8 cellular contexts compared by ENCODE assay signal in the genomic region with DNA sequence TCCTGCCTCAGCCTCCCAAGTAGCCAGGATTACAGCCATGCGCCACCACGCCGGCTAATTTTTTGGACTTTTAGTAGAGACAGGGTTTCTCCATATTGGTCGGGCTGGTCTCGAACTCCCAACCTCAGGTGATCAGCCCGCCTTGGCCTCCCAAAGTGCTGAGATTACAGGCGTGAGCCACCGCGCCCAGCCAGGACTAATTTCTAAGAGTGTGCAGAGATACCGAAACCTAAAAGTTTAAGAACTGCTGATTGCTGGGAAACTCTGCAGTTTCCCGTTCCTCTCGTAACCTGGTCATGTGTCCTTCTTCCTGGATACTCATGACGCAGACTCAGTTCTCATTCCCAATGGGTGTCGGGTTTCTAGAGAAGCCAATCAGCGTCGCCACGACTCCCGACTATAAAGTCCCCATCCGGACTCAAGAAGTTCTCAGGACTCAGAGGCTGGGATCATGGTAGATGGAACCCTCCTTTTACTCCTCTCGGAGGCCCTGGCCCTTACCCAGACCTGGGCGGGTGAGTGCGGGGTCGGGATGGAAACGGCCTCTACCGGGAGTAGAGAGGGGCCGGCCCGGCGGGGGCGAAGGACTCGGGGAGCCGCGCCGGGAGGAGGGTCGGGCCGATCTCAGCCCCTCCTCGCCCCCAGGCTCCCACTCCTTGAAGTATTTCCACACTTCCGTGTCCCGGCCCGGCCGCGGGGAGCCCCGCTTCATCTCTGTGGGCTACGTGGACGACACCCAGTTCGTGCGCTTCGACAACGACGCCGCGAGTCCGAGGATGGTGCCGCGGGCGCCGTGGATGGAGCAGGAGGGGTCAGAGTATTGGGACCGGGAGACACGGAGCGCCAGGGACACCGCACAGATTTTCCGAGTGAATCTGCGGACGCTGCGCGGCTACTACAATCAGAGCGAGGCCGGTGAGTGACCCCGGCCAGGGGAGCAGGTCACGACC. TPM values are rescaled to one million over a fixed set of nuclear protein-coding genes. Genes with fewer than 3 reads are reported as not detected.
A peak's percentile ranks its signal among the peaks of the same experiment; 100 is the strongest.
DNase-seq lines count a peak whose midpoint lies in the region; ATAC-seq and TF ChIP-seq lines count a peak whose summit lies in the region.

Gene HLA-E, plus strand, starts transcription at position 429 of the 950 bp plus-strand sequence. Its CDS starts 23 bp downstream, at position 452.

- intact Hi-C loops in T-helper 1 cell treated with Interleukin-12 subunit alpha and Interleukin-12 subunit beta and Interleukin-4 antibody, amounts not matched to agents 30 ng/mL and 1 ng/mL, for 36 hours (cut with micrococcal nuclease), result loop anchor here (1.0 to 10.0 kb wide), 12 partner anchors 20 to 715 kb away; partner anchors contain the start of genes ABCF1, C6orf136, GNL1 and GTF2H4
- intact Hi-C loops in left ventricle myocardium inferior (cut with micrococcal nuclease), result no loop called here

- peak; percentile 80 for ATAC-seq in HG02623 (IDR thresholded peaks at IDR 0.05; ENCODE audit: unreplicated experiment)

- peaks cover 50% of the 10 kb centered on the region for H3K4me1 ChIP-seq in left ventricle myocardium inferior

- H3K27ac ChIP-seq in left ventricle myocardium inferior (replicated peaks), result peak within 1 kb of the TSS; percentile 99

- peak; percentile 96 for TF ChIP-seq POLR2A in GM10847 (IDR thresholded peaks at IDR 0.05; ENCODE audit: extremely low read depth, insufficient read length)

- peak within 1 kb of the TSS; percentile 97 for H3K27ac Mint-ChIP-seq in progenitor cell of endocrine pancreas

- no peaks in the 10 kb centered on the region for H3K9me3 ChIP-seq in left ventricle myocardium inferior (replicated peaks)

- peaks cover 40% of the 10 kb centered on the region for H3K36me3 ChIP-seq in left ventricle myocardium inferior

- peaks cover 8% of the 10 kb centered on the region for H3K36me3 Mint-ChIP-seq in progenitor cell of endocrine pancreas (ENCODE audit: insufficient read depth)

- H3K9me3 Mint-ChIP-seq in progenitor cell of endocrine pancreas (ENCODE audit: low read depth), result no peaks in the 10 kb centered on the region

- H3K4me3 Mint-ChIP-seq in progenitor cell of endocrine pancreas (ENCODE audit: low read depth), result peak within 1 kb of the TSS; percentile 90

- H3K4me3 ChIP-seq in left ventricle myocardium inferior, result peak within 1 kb of the TSS; percentile 99

- no peak for TF ChIP-seq CTCF in left ventricle myocardium inferior (IDR thresholded peaks at IDR 0.05; ENCODE audit: borderline replicate concordance)
- TF ChIP-seq CTCF in progenitor cell of endocrine pancreas (IDR thresholded peaks at IDR 0.05; ENCODE audit: unreplicated experiment), result no peak

- H3K27me3 ChIP-seq in left ventricle myocardium inferior (ENCODE audit: low read depth), result no peaks in the 10 kb centered on the region

- peaks cover 21% of the 10 kb centered on the region for H3K27me3 Mint-ChIP-seq in progenitor cell of endocrine pancreas

- peaks cover 1% of the 10 kb centered on the region for H3K4me1 Mint-ChIP-seq in progenitor cell of endocrine pancreas (ENCODE audit: low read depth)

- DNase-seq in NCI-H1105 treated with DMSO at 0.1 percent for 48 hours (lab: John Stamatoyannopoulos, UW) (peak; percentile 94), amniotic stem cell (lab: John Stamatoyannopoulos, UW) (peak; percentile 99), left ventricle myocardium inferior (peak; percentile 87), progenitor cell of endocrine pancreas (ENCODE audit: low spot score, unreplicated experiment) (peak; percentile 68), ureter (ENCODE audit: low spot score) (peak; percentile 97)

RNA-seq across cellular contexts. Expression of gene HLA-E, which starts in this region (rescaled TPM):
- total RNA-seq in T-helper 1 cell treated with Interleukin-12 subunit alpha and Interleukin-12 subunit beta and Interleukin-4 antibody, amounts not matched to agents 30 ng/mL and 1 ng/mL, for 36 hours, result 499 and 512 TPM in 2 replicates
- 142 TPM for total RNA-seq in left ventricle myocardium inferior
- total RNA-seq in progenitor cell of endocrine pancreas, result 27.6 and 28.4 TPM in 2 replicates
- total RNA-seq in ureter, result 330 TPM

Comparison
In these comparisons a context has a peak if more than half of its experiments do, and no peak if none do; other contexts are left out.
1. Peak in every context shown above with its lines: DNase-seq, ATAC-seq, H3K4me3 ChIP-seq and H3K27ac ChIP-seq.